ENCODE assay signal across 15 cellular contexts in genomic region chr11:106306942-106307341, GRCh38.
DNase-seq lines count a peak whose midpoint lies in the region; ATAC-seq and TF ChIP-seq lines count a peak whose summit lies in the region.
"Had no signal": no experiment of that assay in that cellular context is flagged by ENCODE, and none has a peak within 500 bp of the region (broad histone marks: within the 10 kb centered on the region; RNA-seq: fewer than 3 reads in every experiment).

No MANE protein-coding gene starts in this region.

- no peaks in the 10 kb centered on the region for H3K9me3 Mint-ChIP-seq in HFFc6
- peaks cover 9 to 15% of the 10 kb centered on the region in 2 donors for H3K9me3 Mint-ChIP-seq in stimulated activated naive B cell treated with anti-CD40 and anti-IgM and Interleukin-4, amounts not matched to agents 10 μg/mL and 1 μg/mL and 100 μg/mL, for 72 hours

- H3K4me3 Mint-ChIP-seq in HFFc6 = no peak overlapping the region
- H3K4me3 Mint-ChIP-seq in stimulated activated naive B cell treated with anti-CD40 and anti-IgM and Interleukin-4, amounts not matched to agents 10 μg/mL and 1 μg/mL and 100 μg/mL, for 72 hours = no peak overlapping the region
- H3K4me3 Mint-ChIP-seq: activated CD4-positive, alpha-beta memory T cell treated with anti-CD3 and anti-CD28 coated beads for 36 hours; B cell; mesothelial cell of epicardium had no signal

- H3K27ac ChIP-seq in WERI-Rb-1 = no peak overlapping the region
- H3K27ac ChIP-seq in coronary artery = no peak overlapping the region
- H3K27ac ChIP-seq: SJSA1 had no signal

- H3K27me3 ChIP-seq in WERI-Rb-1 (ENCODE audit: insufficient read depth, low read depth, severe bottlenecking) = no peaks in the 10 kb centered on the region
- H3K27me3 ChIP-seq: SJSA1 had no signal

- H3K27ac Mint-ChIP-seq in HFFc6 = no peak overlapping the region
- no peak overlapping the region for H3K27ac Mint-ChIP-seq in stimulated activated naive B cell treated with anti-CD40 and anti-IgM and Interleukin-4, amounts not matched to agents 10 μg/mL and 1 μg/mL and 100 μg/mL, for 72 hours
- H3K27ac Mint-ChIP-seq: activated CD4-positive, alpha-beta memory T cell treated with anti-CD3 and anti-CD28 coated beads for 36 hours; B cell; mesothelial cell of epicardium had no signal

- ATAC-seq in stimulated activated naive B cell treated with anti-CD40 and anti-IgM and Interleukin-4, amounts not matched to agents 10 μg/mL and 1 μg/mL and 100 μg/mL, for 72 hours (replicated peaks) = no peak

- H3K27me3 Mint-ChIP-seq in HFFc6 (ENCODE audit: insufficient read depth) = peaks cover 1% of the 10 kb centered on the region; the same call in 1 of the 2 replicates
- H3K27me3 Mint-ChIP-seq in stimulated activated naive B cell treated with anti-CD40 and anti-IgM and Interleukin-4, amounts not matched to agents 10 μg/mL and 1 μg/mL and 100 μg/mL, for 72 hours = no peaks in the 10 kb centered on the region
- H3K27me3 Mint-ChIP-seq: activated CD4-positive, alpha-beta memory T cell treated with anti-CD3 and anti-CD28 coated beads for 36 hours; B cell had no signal

- no peak for DNase-seq in AG09309 (ENCODE audit: low read depth)
- no peak for DNase-seq in HFFc6
- peak; percentile 36 for DNase-seq in WERI-Rb-1
- DNase-seq in hepatic stellate cell (ENCODE audit: low spot score) = peak; percentile 9
- no peak for DNase-seq in inferior parietal cortex (ENCODE audit: extremely low spot score)
- DNase-seq in coronary artery (ENCODE audit: low spot score) = no peak
- no peak for DNase-seq in stimulated activated naive B cell treated with anti-CD40 and anti-IgM and Interleukin-4, amounts not matched to agents 10 μg/mL and 1 μg/mL and 100 μg/mL, for 72 hours
- DNase-seq in occipital lobe (lab: John Stamatoyannopoulos, UW) = no peak
- DNase-seq: activated CD4-positive, alpha-beta memory T cell treated with anti-CD3 and anti-CD28 coated beads for 36 hours; aorta; DMS79; NCI-H2107 had no signal

- H3K4me3 ChIP-seq in AG09309 (ENCODE audit: control insufficient read depth, low read depth, low read length) (no peak overlapping the region), WERI-Rb-1 (ENCODE audit: low read depth, low read length) (no peak overlapping the region), coronary artery (no peak overlapping the region)
- H3K4me3 ChIP-seq: SJSA1 had no signal

- no peaks in the 10 kb centered on the region for H3K36me3 ChIP-seq in WERI-Rb-1
- H3K36me3 ChIP-seq: SJSA1 had no signal

- TF ChIP-seq CTCF in AG09309 (IDR thresholded peaks at IDR 0.05; ENCODE audit: control insufficient read depth, insufficient read depth, low read depth, low read length, missing control alignments) (peak; percentile 29), HFFc6 (IDR thresholded peaks at IDR 0.05) (peak; percentile 55), WERI-Rb-1 (IDR thresholded peaks at IDR 0.05; ENCODE audit: low read depth, low read length) (peak; percentile 49), coronary artery (IDR thresholded peaks at IDR 0.05) (no peak)

- peaks cover 9% of the 10 kb centered on the region for H3K9me3 ChIP-seq in WERI-Rb-1 (ENCODE audit: severe bottlenecking)
- H3K9me3 ChIP-seq: SJSA1 had no signal

- peaks cover 14% of the 10 kb centered on the region for H3K4me1 Mint-ChIP-seq in HFFc6 (ENCODE audit: low read depth)
- H3K4me1 Mint-ChIP-seq in stimulated activated naive B cell treated with anti-CD40 and anti-IgM and Interleukin-4, amounts not matched to agents 10 μg/mL and 1 μg/mL and 100 μg/mL, for 72 hours = no peaks in the 10 kb centered on the region
- H3K4me1 Mint-ChIP-seq: B cell had no signal

- no peaks in the 10 kb centered on the region for H3K36me3 Mint-ChIP-seq in HFFc6 (ENCODE audit: low read depth)
- no peaks in the 10 kb centered on the region for H3K36me3 Mint-ChIP-seq in stimulated activated naive B cell treated with anti-CD40 and anti-IgM and Interleukin-4, amounts not matched to agents 10 μg/mL and 1 μg/mL and 100 μg/mL, for 72 hours
- H3K36me3 Mint-ChIP-seq: activated CD4-positive, alpha-beta memory T cell treated with anti-CD3 and anti-CD28 coated beads for 36 hours; mesothelial cell of epicardium had no signal

Comparison
In these comparisons a context has a peak if more than half of its experiments do, and no peak if none do; other contexts are left out.
1. DNase-seq: peak in WERI-Rb-1 (single experiment) and hepatic stellate cell (single experiment); none in AG09309 (single experiment), HFFc6 (single experiment), inferior parietal cortex (single experiment), coronary artery (single experiment), stimulated activated naive B cell treated with anti-CD40 and anti-IgM and Interleukin-4, amounts not matched to agents 10 μg/mL and 1 μg/mL and 100 μg/mL, for 72 hours (single experiment) and occipital lobe (single experiment).